9 cellular contexts compared by ENCODE assay signal in the genomic region with DNA sequence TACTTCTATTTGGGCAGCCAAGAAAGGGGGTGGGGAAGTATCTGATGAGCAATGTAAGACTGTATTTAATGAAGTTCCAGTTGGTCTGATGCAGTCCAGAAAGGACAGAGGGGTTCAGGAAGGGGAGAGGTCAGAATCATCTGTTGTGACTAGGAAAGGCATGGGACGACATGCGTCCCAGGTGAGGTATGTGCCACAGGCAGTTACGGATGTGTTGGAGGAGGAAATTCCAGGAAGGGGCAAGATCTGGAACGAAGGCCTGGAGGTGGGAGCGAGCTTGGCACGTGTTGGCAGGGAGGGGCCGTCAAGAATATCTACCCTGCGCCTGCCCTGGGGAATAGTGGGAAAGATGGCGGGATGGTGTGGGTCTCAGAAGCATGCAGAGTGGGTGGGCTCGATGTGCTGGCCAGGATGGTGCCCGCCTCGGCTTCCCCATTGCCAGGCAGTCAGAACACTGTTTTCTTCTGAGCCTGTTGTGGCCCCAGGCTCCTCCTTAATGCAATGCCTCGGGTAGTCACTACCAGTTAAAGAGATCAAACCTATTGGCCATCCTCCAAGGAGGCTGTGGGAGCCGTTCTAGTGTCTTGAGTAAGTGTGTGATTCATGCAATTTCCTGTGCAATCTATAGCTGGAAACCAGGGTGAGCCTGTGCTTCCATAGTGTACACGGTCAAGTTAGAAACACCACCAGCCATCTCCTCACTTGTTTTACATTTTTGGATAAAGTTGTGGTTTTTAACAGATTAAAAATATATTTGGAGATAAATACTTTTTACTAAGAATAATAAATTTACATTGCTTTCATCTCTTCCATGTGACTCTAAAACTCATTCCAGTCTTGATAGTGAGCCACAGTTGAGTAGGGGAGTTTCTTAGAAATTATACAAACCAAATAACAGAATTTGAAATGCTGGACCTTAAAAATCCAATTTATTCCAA. TPM values are rescaled to one million over a fixed set of nuclear protein-coding genes. Genes with fewer than 3 reads are reported as not detected.
DNase-seq lines count a peak whose midpoint lies in the region; ATAC-seq and TF ChIP-seq lines count a peak whose summit lies in the region.
"Had no signal": no experiment of that assay in that cellular context is flagged by ENCODE, and none has a peak within 500 bp of the region (broad histone marks: within the 10 kb centered on the region; RNA-seq: fewer than 3 reads in every experiment).

No MANE protein-coding gene starts in this region.

- 64 to 69% (median 69%) methylated on average over 15 of the region's 15 CpGs for WGBS in adrenal gland, 4 donors

- H3K4me3 Mint-ChIP-seq in activated T-cell treated with anti-CD3 and anti-CD28 coated beads, Interleukin-2, amount 50 U/mL, for 72 hours: no peak overlapping the region

- peak; percentile 88 to 96 for ATAC-seq in activated T-cell treated with anti-CD3 and anti-CD28 coated beads, Interleukin-2, amount 50 U/mL, for 72 hours (replicated peaks in 1 of 2)
- ATAC-seq in GM18502 (IDR thresholded peaks at IDR 0.05; ENCODE audit: poor library complexity, unreplicated experiment): no peak

- H3K27me3 ChIP-seq in adrenal gland (no peaks in the 10 kb centered on the region), SJCRH30 (no peaks in the 10 kb centered on the region)

- H3K36me3 Mint-ChIP-seq in activated T-cell treated with anti-CD3 and anti-CD28 coated beads, Interleukin-2, amount 50 U/mL, for 72 hours (ENCODE audit: insufficient read depth in 2 of 2): no peaks in the 10 kb centered on the region

- intact Hi-C loops in adrenal gland (cut with DNase I): no loop called here

- H3K27ac Mint-ChIP-seq in activated T-cell treated with anti-CD3 and anti-CD28 coated beads, Interleukin-2, amount 50 U/mL, for 72 hours: no peak overlapping the region

- H3K9me3 ChIP-seq in adrenal gland (replicated peaks in 1 of 3) (no peaks in the 10 kb centered on the region), SJCRH30 (replicated peaks) (no peaks in the 10 kb centered on the region)

- H3K4me1 Mint-ChIP-seq in activated T-cell treated with anti-CD3 and anti-CD28 coated beads, Interleukin-2, amount 50 U/mL, for 72 hours (ENCODE audit: low read depth): peaks cover 5% of the 10 kb centered on the region

- peaks cover 49 to 61% of the 10 kb centered on the region in 2 donors for H3K4me1 ChIP-seq in adrenal gland (replicated peaks in 1 of 2)
- no peaks in the 10 kb centered on the region for H3K4me1 ChIP-seq in SJCRH30

- H3K36me3 ChIP-seq in adrenal gland (replicated peaks in 1 of 2) (no peaks in the 10 kb centered on the region), SJCRH30 (no peaks in the 10 kb centered on the region)

- DNase-seq in activated T-cell treated with anti-CD3 and anti-CD28 coated beads, Interleukin-2, amount 50 U/mL, for 72 hours: peak; percentile 22 to 31
- DNase-seq in activated T-cell treated with anti-CD3 and anti-CD28 coated beads, Interleukin-2, amount 50 U/mL, for 1 hour: no peak
- DNase-seq in adrenal gland (peak; percentile 67 to 90 (median 85)), kidney glomerular epithelial cell (lab: John Stamatoyannopoulos, UW) (peak; percentile 78), ureter (ENCODE audit: low spot score) (peak; percentile 72), SJCRH30 (no peak)
- no peak for DNase-seq in stimulated activated naive CD4-positive, alpha-beta T cell treated with Interleukin-2 at 50 U/mL for 16 hours (lab: John Stamatoyannopoulos, UW)

- H3K27ac ChIP-seq in adrenal gland (peak overlapping the region; percentile 43 to 90 (median 76)), SJCRH30 (no peak overlapping the region)
- H3K27ac ChIP-seq: VCaP had no signal

- no peak for TF ChIP-seq CTCF in adrenal gland (IDR thresholded peaks at IDR 0.05)

- H3K4me3 ChIP-seq in adrenal gland (no peak overlapping the region), SJCRH30 (no peak overlapping the region)

- no peaks in the 10 kb centered on the region for H3K9me3 Mint-ChIP-seq in activated T-cell treated with anti-CD3 and anti-CD28 coated beads, Interleukin-2, amount 50 U/mL, for 72 hours

- peaks cover 21% of the 10 kb centered on the region for H3K27me3 Mint-ChIP-seq in activated T-cell treated with anti-CD3 and anti-CD28 coated beads, Interleukin-2, amount 50 U/mL, for 72 hours (ENCODE audit: low read depth)

- peak in 1 of 2 donors; percentile 62 for TF ChIP-seq POLR2A in adrenal gland (IDR thresholded peaks at IDR 0.05)

RNA-seq across cellular contexts. Expression of gene TXNDC2, which starts 57.6 kb away (rescaled TPM):
- total RNA-seq in activated T-cell treated with anti-CD3 and anti-CD28 coated beads, Interleukin-2, amount 50 U/mL, for 72 hours: not detected
- under 1 TPM in 5 of 8 donors, not detected in 3; 0.08 to 0.43 (median 0.25) TPM for total RNA-seq in adrenal gland
- under 1 TPM in 1 of 3 donors, not detected in 2; 0.22 TPM for polyA plus RNA-seq in adrenal gland
- 0.21 TPM for total RNA-seq in ureter
- 0.06 and 0.08 TPM in 2 replicates for total RNA-seq in SJCRH30 (2014; rRNA removed; shearing (Covaris generic))

Comparison
In these comparisons a context has a peak if more than half of its experiments do, and no peak if none do; other contexts are left out.
1. DNase-seq: peak in activated T-cell treated with anti-CD3 and anti-CD28 coated beads, Interleukin-2, amount 50 U/mL, for 72 hours (2 of 2), adrenal gland (7 of 7), kidney glomerular epithelial cell (single experiment) and ureter (single experiment); none in activated T-cell treated with anti-CD3 and anti-CD28 coated beads, Interleukin-2, amount 50 U/mL, for 1 hour (single experiment), SJCRH30 (0 of 2) and stimulated activated naive CD4-positive, alpha-beta T cell treated with Interleukin-2 at 50 U/mL for 16 hours (single experiment).